In the genomic region with DNA sequence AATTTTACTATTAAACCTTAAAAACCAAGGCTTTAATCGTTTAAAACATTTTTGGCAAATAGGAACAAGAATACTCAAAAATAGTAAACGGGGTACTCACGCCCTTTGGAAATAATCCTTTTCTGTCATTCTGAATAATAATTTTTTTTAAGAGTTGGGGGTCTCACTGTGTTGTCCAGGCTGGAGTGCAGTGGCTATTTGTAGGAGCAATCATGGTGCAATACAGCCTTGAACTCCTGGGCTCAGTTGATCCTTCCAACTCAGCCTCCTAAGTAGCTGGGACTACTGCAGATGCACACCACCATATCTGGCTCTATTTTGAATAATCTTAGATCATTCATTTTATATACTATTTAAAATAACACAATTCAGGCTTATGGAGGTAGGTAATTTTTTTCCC, we compare ENCODE assay signal across 34 cellular contexts. TPM values are rescaled to one million over a fixed set of nuclear protein-coding genes. Genes with fewer than 3 reads are reported as not detected.
"Had no signal": no experiment of that assay in that cellular context is flagged by ENCODE, and none has a peak within 500 bp of the region (broad histone marks: within the 10 kb centered on the region; RNA-seq: fewer than 3 reads in every experiment).

No MANE protein-coding gene starts in this region.

- H3K4me1 Mint-ChIP-seq: activated naive CD4-positive, alpha-beta T cell treated with anti-CD3 and anti-CD28 coated beads, Interleukin-2, amount 10 ng/mL, durations not matched to agents 7 days and 5 days; brain had no signal

- H3K4me3 ChIP-seq: ascending aorta, cardiac muscle cell had no signal

- H3K27ac ChIP-seq: ascending aorta, VCaP had no signal

- DNase-seq: activated B cell treated with CpG ODN at 0.5 μM for 24 hours; activated CD4-positive, alpha-beta memory T cell treated with anti-CD3 and anti-CD28 coated beads, Interleukin-2, amount 10 ng/mL, durations not matched to agents 7 days and 5 days; activated CD4-positive, alpha-beta T cell treated with anti-CD3 and anti-CD28 coated beads for 36 hours; activated CD4-positive, alpha-beta T cell treated with anti-CD3 and anti-CD28 coated beads for 48 hours; activated CD4-positive, alpha-beta T cell treated with anti-CD3 and anti-CD28 coated beads, Interleukin-2, amount 10 ng/mL, durations not matched to agents 7 days and 5 days; activated CD4-positive, alpha-beta T cell treated with anti-CD3 and anti-CD28 coated beads, Interleukin-2, amount 50 U/mL, for 48 hours; activated CD4-positive, CD25-positive, alpha-beta regulatory T cell treated with anti-CD3 and anti-CD28 coated beads, Interleukin-2, amount 50 U/mL, for 72 hours; activated CD8-positive, alpha-beta memory T cell treated with anti-CD3 and anti-CD28 coated beads for 24 hours; activated CD8-positive, alpha-beta memory T cell treated with anti-CD3 and anti-CD28 coated beads, Interleukin-2, amount 10 ng/mL, durations not matched to agents 7 days and 5 days; activated CD8-positive, alpha-beta memory T cell treated with anti-CD3 and anti-CD28 coated beads, Interleukin-2, amount 50 U/mL, for 48 hours; activated CD8-positive, alpha-beta T cell treated with anti-CD3 and anti-CD28 coated beads, Interleukin-2, amount 10 ng/mL, durations not matched to agents 7 days and 5 days; activated effector memory CD4-positive, alpha-beta T cell treated with Interleukin-2 at 50 U/mL for 16 hours; activated gamma-delta T cell; activated naive CD4-positive, alpha-beta T cell treated with anti-CD3 and anti-CD28 coated beads, Interleukin-2, amount 10 ng/mL, durations not matched to agents 7 days and 5 days; activated naive CD4-positive, alpha-beta T cell treated with Interleukin-2 at 50 U/mL for 16 hours; activated naive CD8-positive, alpha-beta T cell treated with anti-CD3 and anti-CD28 coated beads, Interleukin-2, amount 10 ng/mL, durations not matched to agents 7 days and 5 days; activated naive CD8-positive, alpha-beta T cell treated with anti-CD3 and anti-CD28 coated beads, Interleukin-2, amount 50 U/mL, for 24 hours; activated T-cell treated with anti-CD3 and anti-CD28 coated beads, Interleukin-2, amount 50 U/mL, for 24 hours; activated T-cell treated with anti-CD3 and anti-CD28 coated beads, Interleukin-2, amount 50 U/mL, for 48 hours; amygdala; anterior cingulate cortex; central memory CD4-positive, alpha-beta T cell; T-helper 2 cell; T-helper 9 cell had no signal

- H3K9me3 ChIP-seq: ascending aorta had no signal

- H3K27me3 ChIP-seq: ascending aorta, cardiac muscle cell had no signal

- H3K4me3 Mint-ChIP-seq: activated B cell treated with CpG ODN at 0.5 μM for 24 hours; activated CD4-positive, alpha-beta memory T cell treated with anti-CD3 and anti-CD28 coated beads, Interleukin-2, amount 10 ng/mL, durations not matched to agents 7 days and 5 days; activated CD4-positive, alpha-beta T cell treated with anti-CD3 and anti-CD28 coated beads for 36 hours; activated CD4-positive, alpha-beta T cell treated with anti-CD3 and anti-CD28 coated beads, Interleukin-2, amount 10 ng/mL, durations not matched to agents 7 days and 5 days; activated CD8-positive, alpha-beta memory T cell treated with anti-CD3 and anti-CD28 coated beads, Interleukin-2, amount 10 ng/mL, durations not matched to agents 7 days and 5 days; activated CD8-positive, alpha-beta T cell treated with anti-CD3 and anti-CD28 coated beads, Interleukin-2, amount 10 ng/mL, durations not matched to agents 7 days and 5 days; activated naive CD4-positive, alpha-beta T cell treated with anti-CD3 and anti-CD28 coated beads, Interleukin-2, amount 10 ng/mL, durations not matched to agents 7 days and 5 days; activated naive CD4-positive, alpha-beta T cell treated with anti-CD3 and anti-CD28 coated beads, Interleukin-2, amount 50 U/mL, for 24 hours; activated naive CD8-positive, alpha-beta T cell; activated naive CD8-positive, alpha-beta T cell treated with anti-CD3 and anti-CD28 coated beads, Interleukin-2, amount 10 ng/mL, durations not matched to agents 7 days and 5 days; activated naive CD8-positive, alpha-beta T cell treated with anti-CD3 and anti-CD28 coated beads, Interleukin-2, amount 50 U/mL, for 24 hours; activated T-cell treated with anti-CD3 and anti-CD28 coated beads, Interleukin-2, amount 50 U/mL, for 24 hours; brain; T-helper 2 cell treated with Interferon-gamma antibody and Interleukin-4, amounts not matched to agents 5 μg/mL and 100 μg/mL, for 36 hours had no signal

- FAIRE-seq: bronchial epithelial cell, TTC549 had no signal

- ATAC-seq: activated CD4-positive, alpha-beta T cell treated with anti-CD3 and anti-CD28 coated beads for 36 hours; activated CD8-positive, alpha-beta memory T cell treated with anti-CD3 and anti-CD28 coated beads, Interleukin-2, amount 10 ng/mL, durations not matched to agents 7 days and 5 days; activated CD8-positive, alpha-beta T cell treated with anti-CD3 and anti-CD28 coated beads, Interleukin-2, amount 10 ng/mL, durations not matched to agents 7 days and 5 days; activated naive CD8-positive, alpha-beta T cell treated with anti-CD3 and anti-CD28 coated beads, Interleukin-2, amount 50 U/mL, for 24 hours had no signal

- H3K27me3 Mint-ChIP-seq: activated B cell treated with CpG ODN at 0.5 μM for 24 hours; activated CD4-positive, alpha-beta memory T cell treated with anti-CD3 and anti-CD28 coated beads, Interleukin-2, amount 10 ng/mL, durations not matched to agents 7 days and 5 days; activated CD4-positive, alpha-beta T cell treated with anti-CD3 and anti-CD28 coated beads for 36 hours; activated CD4-positive, alpha-beta T cell treated with anti-CD3 and anti-CD28 coated beads, Interleukin-2, amount 10 ng/mL, durations not matched to agents 7 days and 5 days; activated CD8-positive, alpha-beta memory T cell treated with anti-CD3 and anti-CD28 coated beads, Interleukin-2, amount 10 ng/mL, durations not matched to agents 7 days and 5 days; activated naive CD4-positive, alpha-beta T cell treated with anti-CD3 and anti-CD28 coated beads, Interleukin-2, amount 10 ng/mL, durations not matched to agents 7 days and 5 days; activated naive CD4-positive, alpha-beta T cell treated with anti-CD3 and anti-CD28 coated beads, Interleukin-2, amount 50 U/mL, for 24 hours; activated naive CD8-positive, alpha-beta T cell; activated naive CD8-positive, alpha-beta T cell treated with anti-CD3 and anti-CD28 coated beads, Interleukin-2, amount 10 ng/mL, durations not matched to agents 7 days and 5 days; activated naive CD8-positive, alpha-beta T cell treated with anti-CD3 and anti-CD28 coated beads, Interleukin-2, amount 50 U/mL, for 24 hours; activated T-cell treated with anti-CD3 and anti-CD28 coated beads, Interleukin-2, amount 50 U/mL, for 24 hours; brain had no signal

- H3K27ac Mint-ChIP-seq: activated B cell treated with CpG ODN at 0.5 μM for 24 hours; activated CD4-positive, alpha-beta memory T cell treated with anti-CD3 and anti-CD28 coated beads, Interleukin-2, amount 10 ng/mL, durations not matched to agents 7 days and 5 days; activated CD4-positive, alpha-beta T cell treated with anti-CD3 and anti-CD28 coated beads for 36 hours; activated CD4-positive, alpha-beta T cell treated with anti-CD3 and anti-CD28 coated beads, Interleukin-2, amount 10 ng/mL, durations not matched to agents 7 days and 5 days; activated CD8-positive, alpha-beta memory T cell treated with anti-CD3 and anti-CD28 coated beads, Interleukin-2, amount 10 ng/mL, durations not matched to agents 7 days and 5 days; activated CD8-positive, alpha-beta T cell treated with anti-CD3 and anti-CD28 coated beads, Interleukin-2, amount 10 ng/mL, durations not matched to agents 7 days and 5 days; activated naive CD4-positive, alpha-beta T cell treated with anti-CD3 and anti-CD28 coated beads, Interleukin-2, amount 10 ng/mL, durations not matched to agents 7 days and 5 days; activated naive CD8-positive, alpha-beta T cell; activated naive CD8-positive, alpha-beta T cell treated with anti-CD3 and anti-CD28 coated beads, Interleukin-2, amount 10 ng/mL, durations not matched to agents 7 days and 5 days; activated naive CD8-positive, alpha-beta T cell treated with anti-CD3 and anti-CD28 coated beads, Interleukin-2, amount 50 U/mL, for 24 hours; activated T-cell treated with anti-CD3 and anti-CD28 coated beads, Interleukin-2, amount 50 U/mL, for 24 hours; activated T-helper 2 cell treated with anti-CD3 and anti-CD28 coated beads, Interferon-gamma antibody, Interleukin-2, Interleukin-4, amounts not matched to agents 10 μg/mL and 5 μg/mL and 100 μg/mL, durations not matched to agents 14 hours and 24 hours and 36 hours; brain had no signal

- H3K4me1 ChIP-seq: ascending aorta had no signal

RNA-seq across cellular contexts. Expression of a gene that starts 43.5 kb away (rescaled TPM):
- total RNA-seq: ascending aorta had no signal
